ENCODE assay signal across 7 cellular contexts in genomic region chr20:17682889-17683198, GRCh38. TPM values are rescaled to one million over a fixed set of nuclear protein-coding genes. Genes with fewer than 3 reads are reported as not detected.
A peak's percentile ranks its signal among the peaks of the same experiment; 100 is the strongest.
DNase-seq lines count a peak whose midpoint lies in the region; ATAC-seq and TF ChIP-seq lines count a peak whose summit lies in the region.

No MANE protein-coding gene starts in this region.

- H3K27me3 ChIP-seq in HCT116 (ENCODE audit: insufficient read depth, low read length): peaks cover 12% of the 10 kb centered on the region; the same call in 1 of the 2 replicates
- H3K27me3 ChIP-seq in iPS DF 6.9 (ENCODE audit: control insufficient read depth, insufficient read depth, low read length): no peaks in the 10 kb centered on the region
- peaks cover 0 to 11% (median 0%) of the 10 kb centered on the region in 7 donors for H3K27me3 ChIP-seq in spleen (replicated peaks in 1 of 7)

- H3K27ac ChIP-seq in HCT116 (ENCODE audit: low read depth, low read length) (no peak overlapping the region; the same call in 1 of the 2 replicates), iPS DF 6.9 (ENCODE audit: low read length) (no peak overlapping the region), spleen (peak overlapping the region; percentile 80 to 97 (median 92))

- H3K9me2 ChIP-seq in HCT116 (ENCODE audit: insufficient read depth): no peaks in the 10 kb centered on the region

- H3K4me1 Mint-ChIP-seq in activated CD4-positive, alpha-beta memory T cell treated with anti-CD3 and anti-CD28 coated beads for 36 hours (ENCODE audit: low read depth): peaks cover 18% of the 10 kb centered on the region

- TF ChIP-seq RAD21 in HCT116 (IDR thresholded peaks at IDR 0.05; ENCODE audit: low read depth): no peak

- H3K9me3 Mint-ChIP-seq in activated CD4-positive, alpha-beta memory T cell treated with anti-CD3 and anti-CD28 coated beads for 36 hours: no peaks in the 10 kb centered on the region

- peak overlapping the region; percentile 83 for H3K4me2 ChIP-seq in HCT116 (ENCODE audit: low read length)

- TSS peak; percentile 60 for BruUV-seq in HCT116 (replicated peaks; lab: Mats Ljungman, UMichigan)

- peaks cover 28% of the 10 kb centered on the region for H3K27me3 Mint-ChIP-seq in activated CD4-positive, alpha-beta memory T cell treated with anti-CD3 and anti-CD28 coated beads for 36 hours

- WGBS in iPS DF 6.9 (ENCODE audit: insufficient coverage, insufficient read length): no CpG with 5 or more reads among the region's 10 CpGs
- WGBS in spleen, 5 donors: 18 to 38% (median 27%) methylated on average over 10 of the region's 10 CpGs

- no peak overlapping the region for H3K27ac Mint-ChIP-seq in activated CD4-positive, alpha-beta memory T cell treated with anti-CD3 and anti-CD28 coated beads for 36 hours

- POLR2A ChIA-PET in HCT116 (lab: Charles Lee): interaction anchor here (0.8 to 2.1 kb wide), 15 partner anchors 8 to 256 kb away, joined by 3 to 9 read pairs (median 4); partner anchors contain the start of gene DSTN
- POLR2A ChIA-PET in activated CD4-positive, alpha-beta memory T cell treated with anti-CD3 and anti-CD28 coated beads for 36 hours (lab: Charles Lee): interaction anchor here (0.8 to 2.7 kb wide), 11 partner anchors 8 to 313 kb away, joined by 3 to 12 read pairs (median 4); partner anchors contain the start of genes BFSP1, DSTN, MGME1 and SNX5

- H3K9me3 ChIP-seq in HCT116 (ENCODE audit: control insufficient read depth in 1 of 2, insufficient read depth in 1 of 2, low read depth in 1 of 2, low read length in 2 of 2) (no peaks in the 10 kb centered on the region), iPS DF 6.9 (ENCODE audit: control insufficient read depth, insufficient read depth, low read length) (no peaks in the 10 kb centered on the region), spleen (peaks cover 0 to 14% (median 0%) of the 10 kb centered on the region in 8 donors)

- H3K4me3 Mint-ChIP-seq in activated CD4-positive, alpha-beta memory T cell treated with anti-CD3 and anti-CD28 coated beads for 36 hours: peak overlapping the region; percentile 81

- no peak for ATAC-seq in HCT116

- no peak for TF ChIP-seq CTCF in HCT116 (IDR thresholded peaks at IDR 0.05 in 2 of 3, conservative IDR thresholded peaks at IDR 0.05 in 1 of 3; ENCODE audit: borderline replicate concordance in 1 of 3, insufficient read depth in 1 of 3, low read depth in 2 of 3, low read length in 2 of 3)
- TF ChIP-seq CTCF in spleen (IDR thresholded peaks at IDR 0.05 in 8 of 11, conservative IDR thresholded peaks at IDR 0.05 in 3 of 11): peak in 3 of 11 experiments; percentile 2 to 32 (median 5)

- peaks cover 10% of the 10 kb centered on the region in 2 experiments; a peak in 2 of 4 replicates for H3K36me3 ChIP-seq in HCT116 (ENCODE audit: control insufficient read depth in 1 of 2, insufficient read depth in 2 of 2, low read length in 2 of 2)
- no peaks in the 10 kb centered on the region for H3K36me3 ChIP-seq in iPS DF 6.9 (ENCODE audit: control insufficient read depth, insufficient read depth, low read length)
- H3K36me3 ChIP-seq in spleen: peaks cover 0 to 14% (median under 1%) of the 10 kb centered on the region in 6 donors

- DNase-seq in HCT116 (ENCODE audit: low read depth, low spot score) (no peak), iPS DF 6.9 (ENCODE audit: low read depth, low spot score) (no peak), spleen (no peak), foreskin melanocyte (no peak), GOT3 (lab: John Stamatoyannopoulos, UW) (no peak)
- no peak for DNase-seq in activated CD4-positive, alpha-beta memory T cell treated with anti-CD3 and anti-CD28 coated beads for 36 hours
- no peak for DNase-seq in stimulated activated CD4-positive, alpha-beta T cell treated with anti-CD3 and anti-CD28 coated beads, Interleukin-15, amount 100 ng/mL, for 24 hours

- no peak overlapping the region for H2AFZ ChIP-seq in HCT116 (ENCODE audit: low read depth, low read length, poor library complexity, severe bottlenecking)

- H3K4me1 ChIP-seq in HCT116 (ENCODE audit: control insufficient read depth in 1 of 2, insufficient read depth in 2 of 2, low read length in 2 of 2): peaks cover 24 to 33% of the 10 kb centered on the region in 2 experiments
- peaks cover 7% of the 10 kb centered on the region for H3K4me1 ChIP-seq in iPS DF 6.9 (ENCODE audit: control insufficient read depth, insufficient read depth, low read length)
- H3K4me1 ChIP-seq in spleen: peaks cover 14 to 37% (median 30%) of the 10 kb centered on the region in 6 donors

- peak overlapping the region; percentile 56 to 78 for H3K4me3 ChIP-seq in HCT116 (replicated peaks in 1 of 2; ENCODE audit: low read depth in 1 of 2, low read length in 2 of 2)
- H3K4me3 ChIP-seq in iPS DF 6.9 (ENCODE audit: low read length): peak overlapping the region; percentile 43; the same call in 1 of the 2 replicates
- peak overlapping the region; percentile 43 to 97 (median 88) for H3K4me3 ChIP-seq in spleen

- no peaks in the 10 kb centered on the region for H4K20me1 ChIP-seq in HCT116 (ENCODE audit: insufficient read depth)

- no peak for TF ChIP-seq POLR2A in HCT116 (IDR thresholded peaks at IDR 0.05; ENCODE audit: borderline replicate concordance, extremely low read depth, insufficient read depth, insufficient read length)
- TF ChIP-seq POLR2A in spleen (IDR thresholded peaks at IDR 0.05): no peak

- intact Hi-C loops in HCT116 (cut with micrococcal nuclease): loop anchor here (1.0 to 2.0 kb wide), 2 partner anchors 160 to 215 kb away; no protein-coding TSS in a partner anchor
- intact Hi-C loops in activated CD4-positive, alpha-beta memory T cell treated with anti-CD3 and anti-CD28 coated beads for 36 hours (cut with micrococcal nuclease): loop anchor here (1.0 to 5.0 kb wide), 10 partner anchors 114 to 604 kb away; partner anchors contain the start of genes BFSP1, KAT14, MGME1 and PET117
- intact Hi-C loops in spleen (cut with DNase I; ENCODE audit: low total_unique reads): no loop called here

- RAD21 ChIA-PET in HCT116 (lab: Charles Lee; ENCODE audit: low non-redundant PET in 1 of 2, low total read pairs in 2 of 2, uncharacterized antibody in 2 of 2, unreplicated experiment in 2 of 2): interaction anchor here (0.9 to 1.2 kb wide), 3 partner anchors 167 to 255 kb away, joined by 3 to 4 read pairs (median 4); no protein-coding TSS in a partner anchor

- H3K79me2 ChIP-seq in HCT116 (ENCODE audit: insufficient read depth, low read length): peaks cover 31% of the 10 kb centered on the region

- CTCF ChIA-PET in HCT116 (lab: Charles Lee): interaction anchor here (0.6 to 2.0 kb wide), 31 partner anchors 9 to 288 kb away, joined by 3 to 18 read pairs (median 4); partner anchors contain the start of gene BANF2
- CTCF ChIA-PET in activated CD4-positive, alpha-beta memory T cell treated with anti-CD3 and anti-CD28 coated beads for 36 hours (lab: Charles Lee): interaction anchor here (0.9 to 5.8 kb wide), 44 partner anchors 9 to 825 kb away, joined by 3 to 80 read pairs (median 6); partner anchors contain the start of genes BFSP1, DSTN, KAT14 and PET117

- peak overlapping the region; percentile 45; the same call in 1 of the 2 replicates for H3K9ac ChIP-seq in HCT116 (ENCODE audit: low read length)

- H3K36me3 Mint-ChIP-seq in activated CD4-positive, alpha-beta memory T cell treated with anti-CD3 and anti-CD28 coated beads for 36 hours: peaks cover 8% of the 10 kb centered on the region

TF ChIP-seq in HCT116, 20 proteins besides CTCF, POLR2A, EP300 and RAD21:
- TF ChIP-seq ZFX (IDR thresholded peaks at IDR 0.05) (no peak), EGR1 (IDR thresholded peaks at IDR 0.05; ENCODE audit: low read depth) (0 out of 2 replicates have a peak, but pooled peaks have one; percentile 23)

RNA-seq across cellular contexts. Expression of gene RRBP1, which starts 0.8 kb away (rescaled TPM):
- 123 TPM for total RNA-seq in HCT116 (2021; ENCODE audit: unreplicated experiment)
- 90.7 and 95.8 TPM in 2 replicates for polyA plus RNA-seq in HCT116 (2012)
- total RNA-seq in activated CD4-positive, alpha-beta memory T cell treated with anti-CD3 and anti-CD28 coated beads for 36 hours: 10 to 100 TPM; 29.6 to 32.0 TPM
- total RNA-seq in spleen: 100 to 1,000 TPM in 6 of 7 donors, 10 to 100 TPM in 1; 78.8 to 164 (median 122) TPM
- 10 to 100 TPM; 17.0 to 27.3 (median 21.7) TPM for polyA plus RNA-seq in spleen

RNA-seq across cellular contexts. Expression of gene BANF2, which starts 16.9 kb away (rescaled TPM):
- total RNA-seq in HCT116 (2021; ENCODE audit: unreplicated experiment): not detected
- not detected in 2 replicates for polyA plus RNA-seq in HCT116 (2012)
- not detected for total RNA-seq in activated CD4-positive, alpha-beta memory T cell treated with anti-CD3 and anti-CD28 coated beads for 36 hours
- not detected for total RNA-seq in spleen
- not detected for polyA plus RNA-seq in spleen

Comparison
In these comparisons a context has a peak if more than half of its experiments do, and no peak if none do; other contexts are left out.
1. H3K27ac ChIP-seq: peak in spleen (8 of 8); none in HCT116 (single experiment) and iPS DF 6.9 (single experiment).
2. Peak in every context shown above with its lines, with median percentiles within 50 percentile points of each other: H3K4me3 ChIP-seq.